Comparison of ENCODE assay signal across 21 cellular contexts in the genomic region with DNA sequence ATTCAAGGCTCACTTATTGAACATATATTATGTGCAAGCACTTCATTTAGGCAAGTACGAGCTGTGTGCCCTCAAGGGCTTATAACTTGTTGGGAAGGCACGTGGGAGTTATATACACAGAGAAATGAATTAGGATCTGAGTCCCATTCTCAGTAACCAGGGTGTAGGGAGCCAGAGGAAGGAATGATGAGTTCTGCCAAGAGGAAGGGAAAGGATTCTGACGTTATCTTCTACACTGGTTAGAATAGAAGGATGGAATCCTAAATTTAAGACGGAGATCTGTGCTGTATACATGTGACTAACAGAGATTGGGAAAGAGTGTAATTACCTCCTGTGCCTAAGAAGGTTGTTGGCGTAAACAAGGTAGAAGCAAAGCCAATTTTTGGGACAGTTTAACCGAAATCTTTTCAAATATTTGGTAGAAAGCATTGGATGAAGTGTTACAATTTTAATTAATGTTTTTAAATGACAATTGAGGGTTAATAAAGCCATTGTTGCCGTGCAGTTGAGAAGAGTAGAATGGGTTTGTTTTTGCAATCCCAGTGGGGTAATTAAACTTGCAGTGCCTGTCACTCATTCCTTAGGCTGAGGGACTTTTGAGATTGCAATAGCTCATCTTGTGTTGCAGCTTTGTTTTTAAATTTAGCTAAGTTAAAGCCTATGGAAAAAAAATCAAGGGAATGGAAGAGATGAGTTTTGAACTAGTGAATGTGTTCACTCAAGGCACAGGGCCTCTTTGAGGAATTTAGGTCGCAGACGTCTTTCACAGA.
DNase-seq lines count a peak whose midpoint lies in the region; ATAC-seq and TF ChIP-seq lines count a peak whose summit lies in the region.
"Had no signal": no experiment of that assay in that cellular context is flagged by ENCODE, and none has a peak within 500 bp of the region (broad histone marks: within the 10 kb centered on the region; RNA-seq: fewer than 3 reads in every experiment).

No MANE protein-coding gene starts in this region.

- DNase-seq in GM03348 (ENCODE audit: low spot score) (peak; percentile 9), SK-MEL-5 (ENCODE audit: low read depth, low spot score) (peak; percentile 19), fibroblast of pulmonary artery (ENCODE audit: low read depth) (peak; percentile 60), HFFc6 (no peak), NCI-H2196 treated with DMSO at 0.1 percent for 48 hours (lab: John Stamatoyannopoulos, UW; ENCODE audit: unreplicated experiment) (no peak)
- DNase-seq: activated CD4-positive, CD25-positive, alpha-beta regulatory T cell treated with anti-CD3 and anti-CD28 coated beads, Interleukin-2, amount 50 U/mL, for 72 hours; activated T-cell treated with anti-CD3 and anti-CD28 coated beads, Interleukin-2, amount 50 U/mL, for 48 hours; brain microvascular endothelial cell; endodermal cell; foreskin fibroblast; NCI-H1105; NCI-H2081 treated with DMSO at 0.1 percent for 48 hours; NCI-H524 treated with DMSO at 0.1 percent for 48 hours; stimulated activated CD4-positive, alpha-beta T cell treated with anti-CD3 and anti-CD28 coated beads, Interleukin-4, amount 100 ng/mL, for 1 hour; stimulated activated naive CD8-positive, alpha-beta T cell treated with anti-CD3 and anti-CD28 coated beads, Interleukin-15, Interleukin-2, amounts not matched to agents 100 U/mL and 50 U/mL, for 24 hours had no signal

- TF ChIP-seq CTCF in fibroblast of pulmonary artery (IDR thresholded peaks at IDR 0.05; ENCODE audit: low read length, missing control alignments) (no peak), HFFc6 (IDR thresholded peaks at IDR 0.05) (no peak)

- H3K9ac ChIP-seq in muscle layer of colon (ENCODE audit: low read length) = no peak overlapping the region

- H3K9me3 Mint-ChIP-seq in HFFc6 = no peaks in the 10 kb centered on the region
- H3K9me3 Mint-ChIP-seq: activated naive CD4-positive, alpha-beta T cell treated with anti-CD3 and anti-CD28 coated beads, Interleukin-2, amount 50 U/mL, for 24 hours; endodermal cell; natural killer cell treated with Interleukin-12 subunit alpha and Interleukin-12 subunit beta and Interleukin-15 and Interleukin-18, amount 100 ng/mL, for 72 hours had no signal

- no peaks in the 10 kb centered on the region for H3K36me3 Mint-ChIP-seq in HFFc6 (ENCODE audit: low read depth)
- H3K36me3 Mint-ChIP-seq: activated naive CD4-positive, alpha-beta T cell treated with anti-CD3 and anti-CD28 coated beads, Interleukin-2, amount 50 U/mL, for 24 hours; natural killer cell treated with Interleukin-12 subunit alpha and Interleukin-12 subunit beta and Interleukin-15 and Interleukin-18, amount 100 ng/mL, for 72 hours had no signal

- H3K27me3 ChIP-seq in muscle layer of colon (ENCODE audit: control insufficient read depth in 1 of 2, insufficient read depth in 2 of 2, low read length in 2 of 2) = no peaks in the 10 kb centered on the region
- H3K27me3 ChIP-seq: brain microvascular endothelial cell, tibial nerve had no signal

- H3K9me3 ChIP-seq in muscle layer of colon (ENCODE audit: low read length) = no peaks in the 10 kb centered on the region
- H3K9me3 ChIP-seq: tibial nerve had no signal

- no peaks in the 10 kb centered on the region for H3K27me3 Mint-ChIP-seq in HFFc6 (ENCODE audit: insufficient read depth)
- H3K27me3 Mint-ChIP-seq: activated naive CD4-positive, alpha-beta T cell treated with anti-CD3 and anti-CD28 coated beads, Interleukin-2, amount 50 U/mL, for 24 hours had no signal

- no peak overlapping the region for H3K27ac Mint-ChIP-seq in HFFc6
- H3K27ac Mint-ChIP-seq: activated naive CD4-positive, alpha-beta T cell treated with anti-CD3 and anti-CD28 coated beads, Interleukin-2, amount 50 U/mL, for 24 hours; endodermal cell; natural killer cell treated with Interleukin-12 subunit alpha and Interleukin-12 subunit beta and Interleukin-15 and Interleukin-18, amount 100 ng/mL, for 72 hours had no signal

- in situ Hi-C loops in SK-MEL-5 (cut with HindIII; ENCODE audit: low pct_unique_long_range_greater_than_20kb, low sequenced_read_pairs) = no loop called here

- H3K4me1 Mint-ChIP-seq in HFFc6 (ENCODE audit: low read depth) = peaks cover 14% of the 10 kb centered on the region

- H3K36me3 ChIP-seq in muscle layer of colon (ENCODE audit: insufficient read depth, low read length) = no peaks in the 10 kb centered on the region
- H3K36me3 ChIP-seq: brain microvascular endothelial cell, tibial nerve had no signal

- H3K27ac ChIP-seq in muscle layer of colon (ENCODE audit: low read depth, low read length) = peak overlapping the region; percentile 48
- H3K27ac ChIP-seq: brain microvascular endothelial cell had no signal

- H3K4me3 ChIP-seq in fibroblast of pulmonary artery (replicated peaks; ENCODE audit: low read depth, low read length) = no peak overlapping the region
- H3K4me3 ChIP-seq in muscle layer of colon (ENCODE audit: low read depth in 1 of 2, low read length in 2 of 2) = no peak overlapping the region
- H3K4me3 ChIP-seq: tibial nerve had no signal

- no peak overlapping the region for H3K4me3 Mint-ChIP-seq in HFFc6
- H3K4me3 Mint-ChIP-seq: activated naive CD4-positive, alpha-beta T cell treated with anti-CD3 and anti-CD28 coated beads, Interleukin-2, amount 50 U/mL, for 24 hours; endodermal cell; natural killer cell treated with Interleukin-12 subunit alpha and Interleukin-12 subunit beta and Interleukin-15 and Interleukin-18, amount 100 ng/mL, for 72 hours had no signal

- ATAC-seq in GM21447 (IDR thresholded peaks at IDR 0.05; ENCODE audit: unreplicated experiment) = no peak
- ATAC-seq in activated CD4-positive, CD25-positive, alpha-beta regulatory T cell treated with anti-CD3 and anti-CD28 coated beads, Interleukin-2, amount 50 U/mL, for 24 hours = no peak
- ATAC-seq: natural killer cell treated with Interleukin-12 subunit alpha and Interleukin-12 subunit beta and Interleukin-15 and Interleukin-18, amount 100 ng/mL, for 72 hours; stimulated activated naive CD8-positive, alpha-beta T cell treated with anti-CD3 and anti-CD28 coated beads, Interleukin-15, Interleukin-2, amounts not matched to agents 100 U/mL and 50 U/mL, for 24 hours had no signal

- H3K4me1 ChIP-seq in muscle layer of colon (ENCODE audit: insufficient read depth, low read length) = peaks cover 53% of the 10 kb centered on the region

Comparison
In these comparisons a context has a peak if more than half of its experiments do, and no peak if none do; other contexts are left out.
1. DNase-seq: peak in GM03348 (single experiment), SK-MEL-5 (single experiment) and fibroblast of pulmonary artery (single experiment); none in HFFc6 (single experiment) and NCI-H2196 treated with DMSO at 0.1 percent for 48 hours (single experiment).